ENCODE assay signal across 8 cellular contexts in genomic region chr18:70289351-70290330, GRCh38. TPM values are rescaled to one million over a fixed set of nuclear protein-coding genes. Genes with fewer than 3 reads are reported as not detected.
A peak's percentile ranks its signal among the peaks of the same experiment; 100 is the strongest.
DNase-seq lines count a peak whose midpoint lies in the region; ATAC-seq, FAIRE-seq and TF ChIP-seq lines count a peak whose summit lies in the region.

No MANE protein-coding gene starts in this region.

- H3K4me1 ChIP-seq in K562 (replicated peaks in 1 of 2; ENCODE audit: control insufficient read depth in 2 of 2, insufficient read depth in 2 of 2, low read length in 2 of 2) (peaks cover 15 to 24% of the 10 kb centered on the region in 2 experiments; a peak in 4 of 5 replicates), iPS-15b (ENCODE audit: control insufficient read depth, insufficient read depth, low read length) (peaks cover 8% of the 10 kb centered on the region)

- in situ Hi-C loops in K562 (cut with MboI) = no loop called here

- 2% methylated on average over 18 of the region's 87 CpGs for WGBS in K562 (ENCODE audit: insufficient coverage, low coverage, missing lambda C conversion rate)

- TF ChIP-seq POLR2A in K562 (conservative IDR thresholded peaks at IDR 0.05) = no peak

- peak overlapping the region; percentile 87 for H2AFZ ChIP-seq in K562 (ENCODE audit: low read depth, low read length)

- BruUV-seq in K562 (replicated peaks; lab: Mats Ljungman, UMichigan) = no TSS peak

- CTCF ChIA-PET in K562 (lab: Yijun Ruan, JAX; ENCODE audit: low intra/inter-chr PET ratio) = no interaction called here

- peak; percentile 53 for ATAC-seq in HG02610 (IDR thresholded peaks at IDR 0.05; ENCODE audit: unreplicated experiment)
- ATAC-seq in K562 = peak; percentile 53

- FAIRE-seq in K562 (lab: Jason Lieb, UNC) = peak; percentile 40

- H3K27ac ChIP-seq in K562 (ENCODE audit: extremely low read depth, low read depth, low read length) (peak overlapping the region; percentile 70), skin epidermis (peak overlapping the region; percentile 46 to 93 (median 87))

- peak; percentile 30 for DNase-seq in AG08395 (ENCODE audit: low spot score)
- DNase-seq in NCI-H1092 (lab: John Stamatoyannopoulos, UW) = peak; percentile 11
- peak; percentile 40 to 52 (median 50) for DNase-seq in K562 (ENCODE audit: extremely low read depth in 1 of 4, low spot score in 3 of 4)
- no peak for DNase-seq in pons (ENCODE audit: low spot score)

- TF ChIP-seq CTCF in GM12875 (IDR thresholded peaks at IDR 0.05; ENCODE audit: borderline replicate concordance, insufficient read depth, low read depth, low read length) (no peak), K562 (IDR thresholded peaks at IDR 0.05 in 2 of 3, conservative IDR thresholded peaks at IDR 0.05 in 1 of 3; ENCODE audit: insufficient read depth in 2 of 3, low read depth in 1 of 3, low read length in 3 of 3) (no peak)

- no peak for TF ChIP-seq RAD21 in K562 (CRISPR knock-in tag; conservative IDR thresholded peaks at IDR 0.05 in 1 of 2, IDR thresholded peaks at IDR 0.05 in 1 of 2)

- H3K9me3 ChIP-seq in K562 (replicated peaks; ENCODE audit: control insufficient read depth, insufficient read depth, low read depth, low read length) = no peaks in the 10 kb centered on the region
- H3K9me3 ChIP-seq in iPS-15b (ENCODE audit: control insufficient read depth, insufficient read depth, low read length) = no peaks in the 10 kb centered on the region

- peaks cover 50% of the 10 kb centered on the region for H3K79me2 ChIP-seq in K562 (ENCODE audit: control insufficient read depth, insufficient read depth, low read length)

- H3K9ac ChIP-seq in K562 (ENCODE audit: insufficient read depth in 1 of 2, low read depth in 2 of 2, low read length in 2 of 2) = peak overlapping the region; percentile 82 to 94
- peak overlapping the region; percentile 62 for H3K9ac ChIP-seq in iPS-15b (ENCODE audit: low read depth, low read length)

- TF ChIP-seq EP300 in K562 (IDR thresholded peaks at IDR 0.05; ENCODE audit: low read length) = no peak

- H4K20me1 ChIP-seq in K562 (replicated peaks; ENCODE audit: control insufficient read depth, insufficient read depth, low read length) = peaks cover 8% of the 10 kb centered on the region

- no peaks in the 10 kb centered on the region; the same call in 2 of the 3 replicates for H3K36me3 ChIP-seq in K562 (ENCODE audit: control insufficient read depth, insufficient read depth, low read length)
- no peaks in the 10 kb centered on the region for H3K36me3 ChIP-seq in iPS-15b (ENCODE audit: control insufficient read depth, insufficient read depth, low read length)

- no peaks in the 10 kb centered on the region for H3K27me3 ChIP-seq in K562 (ENCODE audit: control insufficient read depth in 2 of 2, insufficient read depth in 2 of 2, low read length in 2 of 2)
- peaks cover 3% of the 10 kb centered on the region for H3K27me3 ChIP-seq in iPS-15b (ENCODE audit: control insufficient read depth, insufficient read depth, low read length)

- H3K4me3 ChIP-seq in GM12875 (ENCODE audit: low read depth, low read length) (peak overlapping the region; percentile 73), K562 (peak overlapping the region; percentile 58), iPS-15b (ENCODE audit: low read depth, low read length) (peak overlapping the region; percentile 73), skin epidermis (peak overlapping the region; percentile 46 to 72 (median 59))

- intact Hi-C loops in K562 (cut with micrococcal nuclease) = loop anchor here (5.0 to 10.0 kb wide), 2 partner anchors 75 to 143 kb away; no protein-coding TSS in a partner anchor

- POLR2A ChIA-PET in K562 (lab: Yijun Ruan, JAX) = no interaction called here

- peak overlapping the region; percentile 81 for H3K4me2 ChIP-seq in K562 (ENCODE audit: insufficient read depth, low read length)

- no peaks in the 10 kb centered on the region for H3K9me1 ChIP-seq in K562 (ENCODE audit: control insufficient read depth, insufficient read depth, low read length)

TF ChIP-seq in K562, 482 proteins besides CTCF, POLR2A, EP300 and RAD21 (continues in another document):
- TF ChIP-seq, protein P1, sequence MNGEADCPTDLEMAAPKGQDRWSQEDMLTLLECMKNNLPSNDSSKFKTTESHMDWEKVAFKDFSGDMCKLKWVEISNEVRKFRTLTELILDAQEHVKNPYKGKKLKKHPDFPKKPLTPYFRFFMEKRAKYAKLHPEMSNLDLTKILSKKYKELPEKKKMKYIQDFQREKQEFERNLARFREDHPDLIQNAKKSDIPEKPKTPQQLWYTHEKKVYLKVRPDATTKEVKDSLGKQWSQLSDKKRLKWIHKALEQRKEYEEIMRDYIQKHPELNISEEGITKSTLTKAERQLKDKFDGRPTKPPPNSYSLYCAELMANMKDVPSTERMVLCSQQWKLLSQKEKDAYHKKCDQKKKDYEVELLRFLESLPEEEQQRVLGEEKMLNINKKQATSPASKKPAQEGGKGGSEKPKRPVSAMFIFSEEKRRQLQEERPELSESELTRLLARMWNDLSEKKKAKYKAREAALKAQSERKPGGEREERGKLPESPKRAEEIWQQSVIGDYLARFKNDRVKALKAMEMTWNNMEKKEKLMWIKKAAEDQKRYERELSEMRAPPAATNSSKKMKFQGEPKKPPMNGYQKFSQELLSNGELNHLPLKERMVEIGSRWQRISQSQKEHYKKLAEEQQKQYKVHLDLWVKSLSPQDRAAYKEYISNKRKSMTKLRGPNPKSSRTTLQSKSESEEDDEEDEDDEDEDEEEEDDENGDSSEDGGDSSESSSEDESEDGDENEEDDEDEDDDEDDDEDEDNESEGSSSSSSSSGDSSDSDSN (IDR thresholded peaks at IDR 0.05; ENCODE audit: borderline replicate concordance in 1 of 2, low read depth in 2 of 2, low read length in 2 of 2) = peak; percentile 65 to 78; a peak in 1 of 4 replicates
- TF ChIP-seq CXXC5 (CRISPR knock-in tag; IDR thresholded peaks at IDR 0.05) = 0 out of 2 replicates have a peak, but pooled peaks have one; percentile 23
- peak; percentile 66; the same call in 1 of the 2 replicates for TF ChIP-seq ZBTB7A (IDR thresholded peaks at IDR 0.05; ENCODE audit: borderline replicate concordance, control insufficient read depth, low read depth, low read length)
- TF ChIP-seq CHD1 (IDR thresholded peaks at IDR 0.05; ENCODE audit: low read length) = peak; percentile 63
- TF ChIP-seq BHLHE40 (IDR thresholded peaks at IDR 0.05; ENCODE audit: low read length) = no peak
- TF ChIP-seq, protein P2, sequence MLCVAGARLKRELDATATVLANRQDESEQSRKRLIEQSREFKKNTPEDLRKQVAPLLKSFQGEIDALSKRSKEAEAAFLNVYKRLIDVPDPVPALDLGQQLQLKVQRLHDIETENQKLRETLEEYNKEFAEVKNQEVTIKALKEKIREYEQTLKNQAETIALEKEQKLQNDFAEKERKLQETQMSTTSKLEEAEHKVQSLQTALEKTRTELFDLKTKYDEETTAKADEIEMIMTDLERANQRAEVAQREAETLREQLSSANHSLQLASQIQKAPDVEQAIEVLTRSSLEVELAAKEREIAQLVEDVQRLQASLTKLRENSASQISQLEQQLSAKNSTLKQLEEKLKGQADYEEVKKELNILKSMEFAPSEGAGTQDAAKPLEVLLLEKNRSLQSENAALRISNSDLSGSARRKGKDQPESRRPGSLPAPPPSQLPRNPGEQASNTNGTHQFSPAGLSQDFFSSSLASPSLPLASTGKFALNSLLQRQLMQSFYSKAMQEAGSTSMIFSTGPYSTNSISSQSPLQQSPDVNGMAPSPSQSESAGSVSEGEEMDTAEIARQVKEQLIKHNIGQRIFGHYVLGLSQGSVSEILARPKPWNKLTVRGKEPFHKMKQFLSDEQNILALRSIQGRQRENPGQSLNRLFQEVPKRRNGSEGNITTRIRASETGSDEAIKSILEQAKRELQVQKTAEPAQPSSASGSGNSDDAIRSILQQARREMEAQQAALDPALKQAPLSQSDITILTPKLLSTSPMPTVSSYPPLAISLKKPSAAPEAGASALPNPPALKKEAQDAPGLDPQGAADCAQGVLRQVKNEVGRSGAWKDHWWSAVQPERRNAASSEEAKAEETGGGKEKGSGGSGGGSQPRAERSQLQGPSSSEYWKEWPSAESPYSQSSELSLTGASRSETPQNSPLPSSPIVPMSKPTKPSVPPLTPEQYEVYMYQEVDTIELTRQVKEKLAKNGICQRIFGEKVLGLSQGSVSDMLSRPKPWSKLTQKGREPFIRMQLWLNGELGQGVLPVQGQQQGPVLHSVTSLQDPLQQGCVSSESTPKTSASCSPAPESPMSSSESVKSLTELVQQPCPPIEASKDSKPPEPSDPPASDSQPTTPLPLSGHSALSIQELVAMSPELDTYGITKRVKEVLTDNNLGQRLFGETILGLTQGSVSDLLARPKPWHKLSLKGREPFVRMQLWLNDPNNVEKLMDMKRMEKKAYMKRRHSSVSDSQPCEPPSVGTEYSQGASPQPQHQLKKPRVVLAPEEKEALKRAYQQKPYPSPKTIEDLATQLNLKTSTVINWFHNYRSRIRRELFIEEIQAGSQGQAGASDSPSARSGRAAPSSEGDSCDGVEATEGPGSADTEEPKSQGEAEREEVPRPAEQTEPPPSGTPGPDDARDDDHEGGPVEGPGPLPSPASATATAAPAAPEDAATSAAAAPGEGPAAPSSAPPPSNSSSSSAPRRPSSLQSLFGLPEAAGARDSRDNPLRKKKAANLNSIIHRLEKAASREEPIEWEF (CRISPR knock-in tag; IDR thresholded peaks at IDR 0.05) = no peak
- peak; percentile 4 for TF ChIP-seq CCNT2 (IDR thresholded peaks at IDR 0.05; ENCODE audit: borderline replicate concordance, extremely low read depth, insufficient read length, low read depth, low read length)
- peak; percentile 74 for TF ChIP-seq RBBP5 (IDR thresholded peaks at IDR 0.05; ENCODE audit: borderline replicate concordance, insufficient read depth, low read length, poor library complexity, severe bottlenecking)

RNA-seq across cellular contexts. Expression of gene SOCS6, which starts 0.8 kb away (rescaled TPM):
- 5.4 and 9.7 TPM in 2 replicates for total RNA-seq in K562 (2011; cell fraction: chromatin; rRNA removed; ENCODE audit: low replicate concordance)
- 3.0 and 3.8 TPM in 2 replicates for total RNA-seq in K562 (2011; cell fraction: nucleolus; rRNA removed)
- total RNA-seq in K562 (2011; cell fraction: nucleoplasm; rRNA removed) = 3.7 and 4.3 TPM in 2 replicates
- total RNA-seq in K562 (2014; rRNA removed) (3.2 and 3.3 TPM in 2 replicates), K562 (2014; rRNA removed; fragmentation: Illumina TruSeq; extraction: Trizol) (5.7 and 7.2 TPM in 2 replicates), K562 (2015; rRNA removed; fragmentation: Illumina TruSeq; extraction: Trizol) (7.1 and 7.5 TPM in 2 replicates), K562 (2021) (5.8 and 6.6 TPM in 2 replicates)
- polyA plus RNA-seq in K562 (2011; rRNA removed) (5.0 and 5.6 TPM in 2 replicates), K562 (2014; fragmentation: Illumina TruSeq; extraction: Trizol) (5.2 and 6.1 TPM in 2 replicates), K562 (2014; fragmentation: Nextera tagmentation; extraction: Ambion mirVana) (1 to 10 TPM; 2.5 to 3.4 TPM), K562 (2014; rRNA removed) (3.4 and 3.9 TPM in 2 replicates)
- polyA plus RNA-seq in K562 (2011; cell fraction: cytosol; rRNA removed) = 3.5 and 4.0 TPM in 2 replicates
- polyA plus RNA-seq in K562 (2011; cell fraction: nucleus; rRNA removed) = 3.0 and 4.3 TPM in 2 replicates
- 3.9 and 4.4 TPM in 2 replicates for polyA plus RNA-seq in K562 (2012)
- polyA minus RNA-seq in K562 (2011; rRNA and poly(A)+ RNA removed) = 11.2 and 14.2 TPM in 2 replicates
- 5.0 and 8.2 TPM in 2 replicates for polyA minus RNA-seq in K562 (2011; cell fraction: cytosol; rRNA and poly(A)+ RNA removed)
- 3.6 and 8.1 TPM in 2 replicates for polyA minus RNA-seq in K562 (2011; cell fraction: nucleus; rRNA and poly(A)+ RNA removed)
